4 cellular contexts compared by ENCODE assay signal in the genomic region with DNA sequence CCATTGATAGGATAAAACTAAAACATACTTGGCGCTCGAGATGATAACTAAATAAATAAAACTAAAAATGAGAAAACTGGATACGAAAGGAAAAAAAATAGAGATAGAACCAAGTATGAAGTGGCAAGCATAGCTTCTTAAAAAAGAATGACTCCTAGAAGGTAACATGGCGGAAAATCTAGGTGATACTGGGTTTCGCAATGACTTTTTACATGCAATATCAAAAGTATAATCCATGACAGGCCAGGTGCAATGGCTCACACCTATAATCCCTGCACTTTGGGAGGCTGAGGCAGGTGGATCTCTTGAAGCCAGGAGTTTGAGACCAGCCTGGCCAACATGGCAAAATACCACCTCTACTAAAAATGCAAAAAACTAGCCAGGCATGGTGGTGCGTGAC.
TF ChIP-seq lines count a peak whose summit lies in the region.

No MANE protein-coding gene starts in this region.

TF ChIP-seq in GM23338, 12 proteins besides CTCF, POLR2A, EP300 and RAD21 (continues in another document):
- TF ChIP-seq, protein P1, sequence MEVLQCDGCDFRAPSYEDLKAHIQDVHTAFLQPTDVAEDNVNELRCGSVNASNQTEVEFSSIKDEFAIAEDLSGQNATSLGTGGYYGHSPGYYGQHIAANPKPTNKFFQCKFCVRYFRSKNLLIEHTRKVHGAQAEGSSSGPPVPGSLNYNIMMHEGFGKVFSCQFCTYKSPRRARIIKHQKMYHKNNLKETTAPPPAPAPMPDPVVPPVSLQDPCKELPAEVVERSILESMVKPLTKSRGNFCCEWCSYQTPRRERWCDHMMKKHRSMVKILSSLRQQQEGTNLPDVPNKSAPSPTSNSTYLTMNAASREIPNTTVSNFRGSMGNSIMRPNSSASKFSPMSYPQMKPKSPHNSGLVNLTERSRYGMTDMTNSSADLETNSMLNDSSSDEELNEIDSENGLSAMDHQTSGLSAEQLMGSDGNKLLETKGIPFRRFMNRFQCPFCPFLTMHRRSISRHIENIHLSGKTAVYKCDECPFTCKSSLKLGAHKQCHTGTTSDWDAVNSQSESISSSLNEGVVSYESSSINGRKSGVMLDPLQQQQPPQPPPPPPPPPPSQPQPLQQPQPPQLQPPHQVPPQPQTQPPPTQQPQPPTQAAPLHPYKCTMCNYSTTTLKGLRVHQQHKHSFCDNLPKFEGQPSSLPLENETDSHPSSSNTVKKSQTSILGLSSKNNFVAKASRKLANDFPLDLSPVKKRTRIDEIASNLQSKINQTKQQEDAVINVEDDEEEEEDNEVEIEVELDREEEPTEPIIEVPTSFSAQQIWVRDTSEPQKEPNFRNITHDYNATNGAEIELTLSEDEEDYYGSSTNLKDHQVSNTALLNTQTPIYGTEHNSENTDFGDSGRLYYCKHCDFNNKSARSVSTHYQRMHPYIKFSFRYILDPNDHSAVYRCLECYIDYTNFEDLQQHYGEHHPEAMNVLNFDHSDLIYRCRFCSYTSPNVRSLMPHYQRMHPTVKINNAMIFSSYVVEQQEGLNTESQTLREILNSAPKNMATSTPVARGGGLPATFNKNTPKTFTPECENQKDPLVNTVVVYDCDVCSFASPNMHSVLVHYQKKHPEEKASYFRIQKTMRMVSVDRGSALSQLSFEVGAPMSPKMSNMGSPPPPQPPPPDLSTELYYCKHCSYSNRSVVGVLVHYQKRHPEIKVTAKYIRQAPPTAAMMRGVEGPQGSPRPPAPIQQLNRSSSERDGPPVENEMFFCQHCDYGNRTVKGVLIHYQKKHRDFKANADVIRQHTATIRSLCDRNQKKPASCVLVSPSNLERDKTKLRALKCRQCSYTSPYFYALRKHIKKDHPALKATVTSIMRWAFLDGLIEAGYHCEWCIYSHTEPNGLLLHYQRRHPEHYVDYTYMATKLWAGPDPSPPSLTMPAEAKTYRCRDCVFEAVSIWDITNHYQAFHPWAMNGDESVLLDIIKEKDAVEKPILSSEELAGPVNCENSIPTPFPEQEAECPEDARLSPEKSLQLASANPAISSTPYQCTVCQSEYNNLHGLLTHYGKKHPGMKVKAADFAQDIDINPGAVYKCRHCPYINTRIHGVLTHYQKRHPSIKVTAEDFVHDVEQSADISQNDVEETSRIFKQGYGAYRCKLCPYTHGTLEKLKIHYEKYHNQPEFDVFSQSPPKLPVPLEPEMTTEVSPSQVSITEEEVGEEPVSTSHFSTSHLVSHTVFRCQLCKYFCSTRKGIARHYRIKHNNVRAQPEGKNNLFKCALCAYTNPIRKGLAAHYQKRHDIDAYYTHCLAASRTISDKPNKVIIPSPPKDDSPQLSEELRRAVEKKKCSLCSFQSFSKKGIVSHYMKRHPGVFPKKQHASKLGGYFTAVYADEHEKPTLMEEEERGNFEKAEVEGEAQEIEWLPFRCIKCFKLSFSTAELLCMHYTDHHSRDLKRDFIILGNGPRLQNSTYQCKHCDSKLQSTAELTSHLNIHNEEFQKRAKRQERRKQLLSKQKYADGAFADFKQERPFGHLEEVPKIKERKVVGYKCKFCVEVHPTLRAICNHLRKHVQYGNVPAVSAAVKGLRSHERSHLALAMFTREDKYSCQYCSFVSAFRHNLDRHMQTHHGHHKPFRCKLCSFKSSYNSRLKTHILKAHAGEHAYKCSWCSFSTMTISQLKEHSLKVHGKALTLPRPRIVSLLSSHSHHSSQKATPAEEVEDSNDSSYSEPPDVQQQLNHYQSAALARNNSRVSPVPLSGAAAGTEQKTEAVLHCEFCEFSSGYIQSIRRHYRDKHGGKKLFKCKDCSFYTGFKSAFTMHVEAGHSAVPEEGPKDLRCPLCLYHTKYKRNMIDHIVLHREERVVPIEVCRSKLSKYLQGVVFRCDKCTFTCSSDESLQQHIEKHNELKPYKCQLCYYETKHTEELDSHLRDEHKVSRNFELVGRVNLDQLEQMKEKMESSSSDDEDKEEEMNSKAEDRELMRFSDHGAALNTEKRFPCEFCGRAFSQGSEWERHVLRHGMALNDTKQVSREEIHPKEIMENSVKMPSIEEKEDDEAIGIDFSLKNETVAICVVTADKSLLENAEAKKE (CRISPR knock-in tag; IDR thresholded peaks at IDR 0.05), result no peak

TF ChIP-seq in IMR-90, 13 proteins besides CTCF, POLR2A, EP300 and RAD21:
- no peak for TF ChIP-seq NFE2L2 (IDR thresholded peaks at IDR 0.05; ENCODE audit: low read depth, low read length)
- TF ChIP-seq, protein P2, sequence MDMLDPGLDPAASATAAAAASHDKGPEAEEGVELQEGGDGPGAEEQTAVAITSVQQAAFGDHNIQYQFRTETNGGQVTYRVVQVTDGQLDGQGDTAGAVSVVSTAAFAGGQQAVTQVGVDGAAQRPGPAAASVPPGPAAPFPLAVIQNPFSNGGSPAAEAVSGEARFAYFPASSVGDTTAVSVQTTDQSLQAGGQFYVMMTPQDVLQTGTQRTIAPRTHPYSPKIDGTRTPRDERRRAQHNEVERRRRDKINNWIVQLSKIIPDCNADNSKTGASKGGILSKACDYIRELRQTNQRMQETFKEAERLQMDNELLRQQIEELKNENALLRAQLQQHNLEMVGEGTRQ (IDR thresholded peaks at IDR 0.05; ENCODE audit: low read depth, low read length), result no peak
- no peak for TF ChIP-seq BHLHE40 (IDR thresholded peaks at IDR 0.05; ENCODE audit: low read depth, low read length)
- no peak for TF ChIP-seq MAZ (IDR thresholded peaks at IDR 0.05; ENCODE audit: borderline replicate concordance, low read depth, low read length)
- peak; percentile 54 for TF ChIP-seq CEBPB (IDR thresholded peaks at IDR 0.05; ENCODE audit: low read depth, low read length)
- no peak for TF ChIP-seq RFX5 (IDR thresholded peaks at IDR 0.05; ENCODE audit: low read depth, low read length)
- TF ChIP-seq RCOR1 (IDR thresholded peaks at IDR 0.05; ENCODE audit: insufficient replicate concordance, low read length), result no peak
- TF ChIP-seq, protein P3, sequence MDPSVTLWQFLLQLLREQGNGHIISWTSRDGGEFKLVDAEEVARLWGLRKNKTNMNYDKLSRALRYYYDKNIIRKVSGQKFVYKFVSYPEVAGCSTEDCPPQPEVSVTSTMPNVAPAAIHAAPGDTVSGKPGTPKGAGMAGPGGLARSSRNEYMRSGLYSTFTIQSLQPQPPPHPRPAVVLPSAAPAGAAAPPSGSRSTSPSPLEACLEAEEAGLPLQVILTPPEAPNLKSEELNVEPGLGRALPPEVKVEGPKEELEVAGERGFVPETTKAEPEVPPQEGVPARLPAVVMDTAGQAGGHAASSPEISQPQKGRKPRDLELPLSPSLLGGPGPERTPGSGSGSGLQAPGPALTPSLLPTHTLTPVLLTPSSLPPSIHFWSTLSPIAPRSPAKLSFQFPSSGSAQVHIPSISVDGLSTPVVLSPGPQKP (IDR thresholded peaks at IDR 0.05; ENCODE audit: borderline replicate concordance, low read depth, low read length), result no peak
TF ChIP-seq in IMR-90: peak in this region for 1.

TF ChIP-seq in K562, 482 proteins besides CTCF, POLR2A, EP300 and RAD21:
- TF ChIP-seq FOXP1 (CRISPR knock-in tag; IDR thresholded peaks at IDR 0.05) (no peak), CEBPB (tag; IDR thresholded peaks at IDR 0.05) (peak; percentile 67)

TF ChIP-seq in H1, 55 proteins besides CTCF, POLR2A, EP300 and RAD21:
- no peak for TF ChIP-seq NRF1 (IDR thresholded peaks at IDR 0.05; ENCODE audit: low read depth, low read length)
- TF ChIP-seq ZNF274 (IDR thresholded peaks at IDR 0.05; ENCODE audit: borderline replicate concordance, extremely low read depth, low read length), result no peak
- peak; percentile 56; the same call in 1 of the 2 replicates for TF ChIP-seq CEBPB (IDR thresholded peaks at IDR 0.05; ENCODE audit: low read depth, low read length)
- TF ChIP-seq TAF7 (optimal IDR thresholded peaks at IDR 0.05; ENCODE audit: borderline replicate concordance, low read depth, low read length), result no peak
- no peak for TF ChIP-seq TEAD4 (IDR thresholded peaks at IDR 0.05; ENCODE audit: low read depth, low read length)
- TF ChIP-seq NANOG (IDR thresholded peaks at IDR 0.05; ENCODE audit: insufficient read depth, low read depth, low read length, poor library complexity, severe bottlenecking), result no peak
- TF ChIP-seq SUZ12 (IDR thresholded peaks at IDR 0.05; ENCODE audit: low read length), result no peak
